ENCODE assay signal across 8 cellular contexts in the genomic region with DNA sequence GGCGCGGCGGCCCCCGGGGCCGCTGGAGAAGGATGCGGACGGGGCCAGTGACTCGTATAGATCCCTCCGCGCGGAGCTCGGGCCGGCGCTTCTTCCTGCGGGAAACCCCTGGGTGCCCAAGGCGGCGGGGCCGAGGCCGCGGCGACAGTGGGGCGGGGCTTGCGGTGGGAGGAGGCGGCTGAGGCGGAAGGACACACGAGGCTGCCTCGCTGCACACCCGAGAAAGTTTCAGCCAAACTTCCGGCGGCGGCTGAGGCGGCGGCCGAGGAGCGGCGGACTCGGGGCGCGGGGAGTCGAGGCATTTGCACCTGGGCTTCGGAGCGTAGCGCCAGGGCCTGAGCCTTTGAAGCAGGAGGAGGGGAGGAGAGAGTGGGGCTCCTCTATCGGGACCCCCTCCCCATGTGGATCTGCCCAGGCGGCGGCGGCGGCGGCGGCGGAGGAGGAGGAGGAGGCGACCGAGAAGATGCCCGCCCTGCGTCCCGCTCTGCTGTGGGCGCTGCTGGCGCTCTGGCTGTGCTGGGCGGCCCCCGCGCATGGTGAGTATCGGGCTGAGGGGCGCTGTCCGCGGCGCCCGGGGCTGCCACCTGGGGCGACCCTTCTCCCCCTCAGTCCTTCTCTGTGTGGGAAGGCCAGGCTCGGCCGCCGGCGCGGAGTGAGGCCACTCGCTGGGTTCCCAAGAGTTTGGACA. TPM values are rescaled to one million over a fixed set of nuclear protein-coding genes. Genes with fewer than 3 reads are reported as not detected.
DNase-seq lines count a peak whose midpoint lies in the region; ATAC-seq, FAIRE-seq and TF ChIP-seq lines count a peak whose summit lies in the region.
"Not testable (repeated sequence)": the region's sequence is repeated elsewhere in the genome, so short reads cannot be mapped to it uniquely, and the experiment has no call there.

A gene (plus strand): TSS at position 231 of the 688 bp plus-strand sequence.

- FAIRE-seq in GM12878 (lab: Jason Lieb, UNC): not testable (repeated sequence)

- H3K79me2 ChIP-seq in GM12878 (ENCODE audit: control insufficient read depth, insufficient read depth, low read length); neural cell (replicated peaks; ENCODE audit: insufficient read depth, low read length): not testable (repeated sequence)

- not testable (repeated sequence) for H3K4me1 ChIP-seq in GM12878 (ENCODE audit: control insufficient read depth, insufficient read depth, low read length)

- intact Hi-C loops in GM12878 (cut with micrococcal nuclease; ENCODE audit: unreplicated experiment); Right ventricle myocardium superior (cut with DNase I): not testable (repeated sequence)

- not testable (repeated sequence) for TF ChIP-seq CTCF in GM12878 (IDR thresholded peaks at IDR 0.05 in 2 of 3, conservative IDR thresholded peaks at IDR 0.05 in 1 of 3; ENCODE audit: control insufficient read depth in 2 of 3, extremely low read depth in 1 of 3, insufficient read depth in 1 of 3, low read depth in 3 of 3, low read length in 3 of 3); neural cell (IDR thresholded peaks at IDR 0.05; ENCODE audit: poor library complexity, severe bottlenecking)

- H3K4me3 ChIP-seq in GM12878: peak within 1 kb of the TSS; percentile 61
- H3K4me3 ChIP-seq in neural cell (ENCODE audit: low read length): peak within 1 kb of the TSS; percentile 64

- H3K9me3 ChIP-seq in GM12878 (replicated peaks; ENCODE audit: control insufficient read depth, insufficient read depth, low read length); neural cell (ENCODE audit: low read length): not testable (repeated sequence)

- ATAC-seq in GM12878 (peak; percentile 86), Right ventricle myocardium superior (ENCODE audit: poor library complexity) (peak; percentile 68)

- SMC1A ChIA-PET in GM12878 (lab: Charles Lee; ENCODE audit: uncharacterized antibody, unreplicated experiment): not testable (repeated sequence)

- CTCF ChIA-PET in GM12878 (lab: Yijun Ruan, JAX): not testable (repeated sequence)

- BruUV-seq in GM12878 (replicated peaks; lab: Mats Ljungman, UMichigan): not testable (repeated sequence)

- in situ Hi-C loops in ACHN (cut with HindIII; ENCODE audit: low pct_ligation_motif_present, low pct_unique_long_range_greater_than_20kb, low sequenced_read_pairs); GM12878 (cut with MboI): not testable (repeated sequence)

- not testable (repeated sequence) for TF ChIP-seq EP300 in GM12878 (IDR thresholded peaks at IDR 0.05; ENCODE audit: borderline replicate concordance in 1 of 2, control insufficient read depth in 1 of 2, low read depth in 2 of 2, low read length in 2 of 2); neural cell (conservative IDR thresholded peaks at IDR 0.05; ENCODE audit: poor library complexity, severe bottlenecking)

- RAD21 ChIA-PET in GM12878 (lab: Charles Lee; ENCODE audit: unreplicated experiment): not testable (repeated sequence)

- H3K9ac ChIP-seq in GM12878 (ENCODE audit: control insufficient read depth, insufficient read depth, low read length); neural cell (ENCODE audit: low read length): not testable (repeated sequence)

- H3K36me3 ChIP-seq in GM12878 (ENCODE audit: control insufficient read depth in 2 of 2, insufficient read depth in 2 of 2, low read length in 1 of 2); neural cell (ENCODE audit: insufficient read depth, low read length): not testable (repeated sequence)

- TF ChIP-seq POLR2A in GM12878 (IDR thresholded peaks at IDR 0.05; ENCODE audit: low read depth, low read length): peak; percentile 49; the same call in 1 of the 2 replicates

- not testable (repeated sequence) for H3F3A ChIP-seq in neural cell (ENCODE audit: insufficient read depth, low read length, poor library complexity, severe bottlenecking)

- DNase-seq in ACHN: peak; percentile 67
- peak; percentile 9 for DNase-seq in GOT3 (lab: John Stamatoyannopoulos, UW)
- DNase-seq in NOMO-1 treated with DMSO at 0.1 percent for 48 hours (lab: John Stamatoyannopoulos, UW; ENCODE audit: unreplicated experiment): peak; percentile 12
- peak; percentile 47 to 55 for DNase-seq in activated CD4-positive, alpha-beta T cell treated with anti-CD3 and anti-CD28 coated beads, Interleukin-2, amount 50 U/mL, for 24 hours (ENCODE audit: low read depth in 1 of 2, low spot score in 1 of 2)
- not testable (repeated sequence) for DNase-seq in GM12878 (ENCODE audit: low read depth, low spot score); Right ventricle myocardium superior
- DNase-seq in stimulated activated CD8-positive, alpha-beta memory T cell treated with anti-CD3 and anti-CD28 coated beads, Interleukin-12 subunit alpha, Interleukin-12 subunit beta, amount 100 ng/mL, for 1 hour (ENCODE audit: low read depth): peak; percentile 39

- POLR2A ChIA-PET in GM12878 (lab: Charles Lee): not testable (repeated sequence)

- peak within 1 kb of the TSS; percentile 47; the same call in 1 of the 2 replicates for H2AFZ ChIP-seq in GM12878 (ENCODE audit: control insufficient read depth, low read depth, low read length)
- not testable (repeated sequence) for H2AFZ ChIP-seq in neural cell (ENCODE audit: low read depth, low read length)

- not testable (repeated sequence) for H4K20me1 ChIP-seq in GM12878 (ENCODE audit: control insufficient read depth, insufficient read depth); neural cell (ENCODE audit: insufficient read depth)

- WGBS in GM12878 (ENCODE audit: insufficient coverage, insufficient replicate concordance, low lambda C conversion rate, missing lambda C conversion rate): 0% methylated on average over 20 of the region's 74 CpGs

- H3K27me3 ChIP-seq in GM12878 (replicated peaks in 1 of 2; ENCODE audit: control insufficient read depth in 2 of 2, insufficient read depth in 2 of 2, low read length in 1 of 2); neural cell (ENCODE audit: insufficient read depth, low read depth, low read length): not testable (repeated sequence)

- H3K4me2 ChIP-seq in GM12878 (ENCODE audit: control insufficient read depth, insufficient read depth): peak within 1 kb of the TSS; percentile 33; the same call in 1 of the 2 replicates
- H3K4me2 ChIP-seq in neural cell (ENCODE audit: low read length): not testable (repeated sequence)

- not testable (repeated sequence) for H3K27ac ChIP-seq in GM12878 (ENCODE audit: control insufficient read depth, insufficient read depth); neural cell (ENCODE audit: low read length)

- TF ChIP-seq RAD21 in GM12878 (IDR thresholded peaks at IDR 0.05; ENCODE audit: insufficient read depth, low read depth, low read length); neural cell (conservative IDR thresholded peaks at IDR 0.05): not testable (repeated sequence)

- not testable (repeated sequence) for H3K9me2 ChIP-seq in neural cell (ENCODE audit: insufficient read depth, low read length)

TF ChIP-seq in GM12878, 131 proteins besides CTCF, POLR2A, EP300 and RAD21:
- TF ChIP-seq CHD2 (IDR thresholded peaks at IDR 0.05; ENCODE audit: borderline replicate concordance, low read depth, low read length) (peak; percentile 62), RUNX3 (IDR thresholded peaks at IDR 0.05; ENCODE audit: low read length) (peak; percentile 49)

RNA-seq across cellular contexts. Expression of the gene that starts here (rescaled TPM):
- 26.8 and 27.2 TPM in 2 replicates for total RNA-seq in GM12878 (2013; cell fraction: nucleolus; rRNA removed)
- total RNA-seq in GM12878 (2014; rRNA removed) (4.4 and 4.5 TPM in 2 replicates), GM12878 (2014; rRNA removed; fragmentation: Illumina TruSeq; extraction: Trizol) (4.7 TPM in 2 replicates), GM12878 (2021) (4.7 and 5.0 TPM in 2 replicates), Right ventricle myocardium superior (0.30 TPM)
- polyA plus RNA-seq in GM12878 (2011; ENCODE audit: low read depth): 3.5 TPM
- polyA plus RNA-seq in GM12878 (2011; rRNA removed) (8.8 and 10.7 TPM in 2 replicates), GM12878 (2014; fragmentation: Illumina TruSeq; extraction: Trizol) (5.0 and 6.1 TPM in 2 replicates), GM12878 (2014; fragmentation: Nextera tagmentation; extraction: Ambion mirVana) (1 to 10 TPM in 1 of 2 experiments, under 1 TPM in 1; 0.21 to 1.0 TPM), GM12878 (2014; rRNA removed) (3.8 and 4.4 TPM in 2 replicates), GM12878 (2016; fragmentation: Nextera tagmentation; extraction: Ambion mirVana) (1 to 10 TPM; 1.4 to 1.6 TPM), neural cell (10.8 and 11.6 TPM in 2 replicates)
- polyA plus RNA-seq in GM12878 (2011; cell fraction: cytosol; rRNA removed): 6.5 and 7.3 TPM in 2 replicates
- 29.2 and 32.5 TPM in 2 replicates for polyA plus RNA-seq in GM12878 (2011; cell fraction: nucleus; rRNA removed)
- 3.3 and 4.1 TPM in 2 replicates for polyA plus RNA-seq in GM12878 (2012)
- 33.3 and 33.5 TPM in 2 replicates for polyA minus RNA-seq in GM12878 (2011; rRNA and poly(A)+ RNA removed)
- 4.5 and 5.9 TPM in 2 replicates for polyA minus RNA-seq in GM12878 (2011; cell fraction: cytosol; rRNA and poly(A)+ RNA removed)
- polyA minus RNA-seq in GM12878 (2011; cell fraction: nucleus; rRNA and poly(A)+ RNA removed): 16.2 and 26.6 TPM in 2 replicates
- 10.2 and 14.9 TPM in 2 replicates for polyA minus RNA-seq in neural cell

Comparison
In these comparisons a context has a peak if more than half of its experiments do, and no peak if none do; other contexts are left out.
1. Peak in ATAC-seq in Right ventricle myocardium superior; RNA of the gene not detected or under 1 TPM.